Comparison of ENCODE assay signal across 8 cellular contexts in the genomic region with DNA sequence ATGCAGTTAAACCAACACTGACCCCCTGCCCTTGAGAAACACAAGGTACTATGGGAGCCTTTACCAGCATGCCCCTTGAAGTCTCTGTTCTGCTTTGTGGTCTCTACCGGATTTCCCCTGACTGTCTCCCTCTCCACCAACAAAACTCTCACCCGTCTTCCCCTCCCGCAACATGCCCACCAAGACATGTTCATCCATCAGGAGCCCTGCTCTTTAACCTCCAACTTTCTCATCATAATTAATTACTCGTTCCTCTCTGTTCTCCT. TPM values are rescaled to one million over a fixed set of nuclear protein-coding genes. Genes with fewer than 3 reads are reported as not detected.
DNase-seq lines count a peak whose midpoint lies in the region; ATAC-seq lines count a peak whose summit lies in the region.

No MANE protein-coding gene starts in this region.

- no peaks in the 10 kb centered on the region for H3K9me3 Mint-ChIP-seq in activated naive CD4-positive, alpha-beta T cell treated with anti-CD3 and anti-CD28 coated beads, Interleukin-2, amount 10 ng/mL, durations not matched to agents 7 days and 5 days
- H3K9me3 Mint-ChIP-seq in naive thymus-derived CD4-positive, alpha-beta T cell, result peaks cover 0 to 6% (median 0%) of the 10 kb centered on the region in 11 donors

- H3K36me3 ChIP-seq in SK-N-MC (ENCODE audit: insufficient read depth, low read length), result no peaks in the 10 kb centered on the region
- no peaks in the 10 kb centered on the region for H3K36me3 ChIP-seq in naive thymus-derived CD4-positive, alpha-beta T cell (ENCODE audit: control insufficient read depth in 2 of 3, insufficient read depth in 3 of 3, low read length in 3 of 3)

- peak overlapping the region; percentile 86 for H3K4me3 Mint-ChIP-seq in activated naive CD4-positive, alpha-beta T cell treated with anti-CD3 and anti-CD28 coated beads, Interleukin-2, amount 10 ng/mL, durations not matched to agents 7 days and 5 days
- peak overlapping the region; percentile 87 to 99 (median 98) for H3K4me3 Mint-ChIP-seq in naive thymus-derived CD4-positive, alpha-beta T cell

- peaks cover 6 to 7% of the 10 kb centered on the region in 2 donors for H3K4me1 ChIP-seq in naive thymus-derived CD4-positive, alpha-beta T cell (ENCODE audit: control insufficient read depth in 2 of 2, insufficient read depth in 2 of 2, low read length in 2 of 2)

- peak overlapping the region; percentile 87 for H3K27ac Mint-ChIP-seq in activated naive CD4-positive, alpha-beta T cell treated with anti-CD3 and anti-CD28 coated beads, Interleukin-2, amount 10 ng/mL, durations not matched to agents 7 days and 5 days
- peak overlapping the region; percentile 84 to 99 (median 98) for H3K27ac Mint-ChIP-seq in naive thymus-derived CD4-positive, alpha-beta T cell

- peak overlapping the region; percentile 86 for H3K9ac ChIP-seq in SK-N-MC (ENCODE audit: insufficient read length)

- peak; percentile 46 for ATAC-seq in HG02938 (IDR thresholded peaks at IDR 0.05; ENCODE audit: unreplicated experiment)
- ATAC-seq in naive thymus-derived CD4-positive, alpha-beta T cell, result peak; percentile 66

- intact Hi-C loops in naive thymus-derived CD4-positive, alpha-beta T cell (cut with micrococcal nuclease), result loop anchor here (1.0 to 10.0 kb wide), 24 partner anchors 23 to 1986 kb away; a partner anchor contains a TSS

- no peaks in the 10 kb centered on the region for H3K27me3 ChIP-seq in naive thymus-derived CD4-positive, alpha-beta T cell (ENCODE audit: control insufficient read depth in 2 of 2, insufficient read depth in 2 of 2, low read length in 2 of 2)

- H3K36me3 Mint-ChIP-seq in activated naive CD4-positive, alpha-beta T cell treated with anti-CD3 and anti-CD28 coated beads, Interleukin-2, amount 10 ng/mL, durations not matched to agents 7 days and 5 days, result peaks cover 10% of the 10 kb centered on the region
- H3K36me3 Mint-ChIP-seq in naive thymus-derived CD4-positive, alpha-beta T cell, result peaks cover 0 to 14% (median 10%) of the 10 kb centered on the region in 5 donors

- H3K27me3 Mint-ChIP-seq in activated naive CD4-positive, alpha-beta T cell treated with anti-CD3 and anti-CD28 coated beads, Interleukin-2, amount 10 ng/mL, durations not matched to agents 7 days and 5 days, result peaks cover under 1% of the 10 kb centered on the region
- peaks cover 0 to 3% (median 0%) of the 10 kb centered on the region in 5 donors for H3K27me3 Mint-ChIP-seq in naive thymus-derived CD4-positive, alpha-beta T cell

- H3K9me3 ChIP-seq in SK-N-MC (ENCODE audit: low read depth, low read length), result no peaks in the 10 kb centered on the region
- H3K9me3 ChIP-seq in naive thymus-derived CD4-positive, alpha-beta T cell (ENCODE audit: control insufficient read depth in 2 of 3, low read length in 3 of 3), result no peaks in the 10 kb centered on the region

- no peak overlapping the region for H3K27ac ChIP-seq in SK-N-MC
- peak overlapping the region; percentile 97 for H3K27ac ChIP-seq in naive thymus-derived CD4-positive, alpha-beta T cell (ENCODE audit: low read depth, low read length)

- peaks cover 23% of the 10 kb centered on the region for H3K4me1 Mint-ChIP-seq in activated naive CD4-positive, alpha-beta T cell treated with anti-CD3 and anti-CD28 coated beads, Interleukin-2, amount 10 ng/mL, durations not matched to agents 7 days and 5 days
- peaks cover 12 to 27% (median 16%) of the 10 kb centered on the region in 7 donors for H3K4me1 Mint-ChIP-seq in naive thymus-derived CD4-positive, alpha-beta T cell

- POLR2A ChIA-PET in naive thymus-derived CD4-positive, alpha-beta T cell (lab: Charles Lee), result interaction anchor here (0.6 to 1.2 kb wide), 3 partner anchors 170 to 949 kb away, joined by 3 read pairs; a partner anchor contains a TSS

- CTCF ChIA-PET in activated naive CD4-positive, alpha-beta T cell treated with anti-CD3 and anti-CD28 coated beads, Interleukin-2, amount 10 ng/mL, durations not matched to agents 7 days and 5 days (lab: Charles Lee), result no interaction called here
- CTCF ChIA-PET in naive thymus-derived CD4-positive, alpha-beta T cell (lab: Charles Lee), result no interaction called here

- peak overlapping the region; percentile 99 for H3K4me3 ChIP-seq in SK-N-MC
- peak overlapping the region; percentile 99 for H3K4me3 ChIP-seq in naive thymus-derived CD4-positive, alpha-beta T cell (ENCODE audit: low read length)

- DNase-seq in activated naive CD4-positive, alpha-beta T cell treated with anti-CD3 and anti-CD28 coated beads, Interleukin-2, amount 10 ng/mL, durations not matched to agents 7 days and 5 days, result peak; percentile 25
- no peak for DNase-seq in activated naive CD4-positive, alpha-beta T cell treated with Interleukin-2 at 50 U/mL for 16 hours
- no peak for DNase-seq in SK-N-MC (ENCODE audit: low read depth, low spot score)
- peak; percentile 45 for DNase-seq in effector CD8-positive, alpha-beta T cell (lab: John Stamatoyannopoulos, UW)
- DNase-seq in naive thymus-derived CD4-positive, alpha-beta T cell, result peak in 4 of 9 donors; percentile 52 to 69 (median 61)
- no peak for DNase-seq in stimulated activated CD8-positive, alpha-beta memory T cell treated with anti-CD3 and anti-CD28 coated beads, Interleukin-4, amount 100 ng/mL, for 48 hours
- DNase-seq in NCI-H2107 (lab: John Stamatoyannopoulos, UW), result no peak

RNA-seq across cellular contexts. Expression of a gene that starts 1.1 kb away (rescaled TPM):
- 1 to 10 TPM in 2 of 5 experiments, under 1 TPM in 3; 0.41 to 6.5 (median 0.92) TPM for total RNA-seq in naive thymus-derived CD4-positive, alpha-beta T cell
- 1 to 10 TPM; 1.1 to 1.6 TPM for polyA plus RNA-seq in naive thymus-derived CD4-positive, alpha-beta T cell

RNA-seq across cellular contexts. Expression of a gene that starts 43.0 kb away (rescaled TPM):
- total RNA-seq in naive thymus-derived CD4-positive, alpha-beta T cell, result 10 to 100 TPM in 2 of 5 experiments, 1 to 10 TPM in 3; 6.4 to 13.9 (median 7.6) TPM
- polyA plus RNA-seq in naive thymus-derived CD4-positive, alpha-beta T cell, result 10 to 100 TPM; 13.6 to 15.7 TPM

Comparison
In these comparisons a context has a peak if more than half of its experiments do, and no peak if none do; other contexts are left out.
1. DNase-seq: peak in activated naive CD4-positive, alpha-beta T cell treated with anti-CD3 and anti-CD28 coated beads, Interleukin-2, amount 10 ng/mL, durations not matched to agents 7 days and 5 days (single experiment) and effector CD8-positive, alpha-beta T cell (single experiment); none in activated naive CD4-positive, alpha-beta T cell treated with Interleukin-2 at 50 U/mL for 16 hours (single experiment), SK-N-MC (single experiment), stimulated activated CD8-positive, alpha-beta memory T cell treated with anti-CD3 and anti-CD28 coated beads, Interleukin-4, amount 100 ng/mL, for 48 hours (single experiment) and NCI-H2107 (single experiment).